8 cellular contexts compared by ENCODE assay signal in the genomic region with DNA sequence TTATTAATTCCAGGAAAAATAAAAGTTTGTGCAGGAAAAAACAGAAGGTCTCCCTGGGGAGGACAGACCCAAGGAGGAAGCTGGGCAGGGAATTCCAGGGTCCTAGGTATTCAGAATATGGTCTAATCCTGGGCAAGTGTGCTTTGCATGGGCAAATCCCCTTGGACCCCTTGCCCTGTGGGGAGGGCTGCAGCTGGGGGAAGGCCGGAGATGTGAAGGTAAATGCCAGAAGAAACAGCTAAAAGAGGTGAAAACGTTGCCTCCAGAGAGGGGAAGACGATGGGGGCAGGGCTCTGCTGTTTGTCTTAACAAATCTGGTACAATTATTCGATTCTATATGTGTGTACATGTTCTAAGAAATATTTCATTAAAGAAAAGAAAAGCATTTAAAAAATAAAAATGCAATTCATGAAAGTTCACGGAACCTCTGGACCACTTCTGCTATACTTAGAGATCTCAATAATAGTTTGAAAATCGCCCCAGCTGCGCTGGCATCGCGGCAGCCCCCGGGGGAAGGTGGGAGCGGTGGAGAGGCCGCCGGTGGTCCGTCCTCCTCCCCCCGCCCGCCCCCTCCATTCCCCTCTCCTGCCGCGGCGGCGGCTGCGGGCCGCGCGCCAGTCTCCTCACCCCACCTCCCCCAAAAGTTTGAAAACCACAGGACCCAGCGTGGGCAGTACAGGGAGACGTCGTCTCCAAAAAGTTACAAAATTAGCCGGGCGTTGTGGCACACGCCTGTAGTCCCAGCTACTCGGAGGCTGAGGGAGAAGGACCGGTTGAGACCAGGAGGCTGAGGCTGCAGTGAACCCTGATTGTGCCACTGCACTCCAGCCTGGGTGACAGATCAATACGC. TPM values are rescaled to one million over a fixed set of nuclear protein-coding genes. Genes with fewer than 3 reads are reported as not detected.
DNase-seq lines count a peak whose midpoint lies in the region; ATAC-seq, FAIRE-seq and TF ChIP-seq lines count a peak whose summit lies in the region.

No MANE protein-coding gene starts in this region.

- WGBS in A549 (ENCODE audit: missing lambda C conversion rate), result 83% methylated on average over 26 of the region's 33 CpGs
- WGBS in GM23248 (ENCODE audit: low coverage in 1 of 2, low lambda C conversion rate in 2 of 2, missing lambda C conversion rate in 2 of 2), 2 experiments, result 6% methylated on average over 25 to 33 of the region's 33 CpGs
- WGBS in right lobe of liver (ENCODE audit: insufficient coverage, low coverage, low lambda C conversion rate, missing lambda C conversion rate), result 9% methylated on average over 17 of the region's 33 CpGs
- 1 to 2% methylated on average over 33 of the region's 33 CpGs for WGBS in aorta, 2 donors

- no peaks in the 10 kb centered on the region for H4K20me1 ChIP-seq in GM23248 (ENCODE audit: insufficient read depth)

- TF ChIP-seq EP300 in A549 (IDR thresholded peaks at IDR 0.05), result no peak

- TF ChIP-seq CTCF in A549 (IDR thresholded peaks at IDR 0.05) (no peak), right lobe of liver (IDR thresholded peaks at IDR 0.05) (no peak)

- in situ Hi-C loops in GM23248 (cut with MboI), result no loop called here

- H3K79me2 ChIP-seq in GM23248 (ENCODE audit: insufficient read depth), result no peaks in the 10 kb centered on the region

- H3K4me2 ChIP-seq in A549, result peak overlapping the region; percentile 97
- H3K4me2 ChIP-seq in GM23248 (ENCODE audit: unreplicated experiment), result peak overlapping the region; percentile 93

- peak overlapping the region; percentile 85 for H3K27ac Mint-ChIP-seq in activated naive CD8-positive, alpha-beta T cell treated with anti-CD3 and anti-CD28 coated beads, Interleukin-2, amount 50 U/mL, for 24 hours

- peaks cover 27% of the 10 kb centered on the region for H3K4me1 ChIP-seq in A549
- H3K4me1 ChIP-seq in GM23248 (ENCODE audit: insufficient read depth), result peaks cover 12% of the 10 kb centered on the region; the same call in 1 of the 2 replicates
- H3K4me1 ChIP-seq in right lobe of liver, result peaks cover 0 to 9% (median 4%) of the 10 kb centered on the region in 4 donors
- H3K4me1 ChIP-seq in aorta (ENCODE audit: control insufficient read depth in 1 of 2, insufficient read depth in 2 of 2, low read length in 2 of 2), result no peaks in the 10 kb centered on the region

- no peak for ATAC-seq in A549
- ATAC-seq in activated naive CD8-positive, alpha-beta T cell treated with anti-CD3 and anti-CD28 coated beads, Interleukin-2, amount 50 U/mL, for 24 hours, result no peak
- ATAC-seq in right lobe of liver, result peak in 3 of 4 donors; percentile 4 to 20 (median 6)
- ATAC-seq in aorta (ENCODE audit: low FRiP score), result peak; percentile 21
- ATAC-seq in GM21447 (IDR thresholded peaks at IDR 0.05; ENCODE audit: unreplicated experiment), result no peak
- no peak for ATAC-seq in GM21367 (IDR thresholded peaks at IDR 0.05; ENCODE audit: unreplicated experiment)
- ATAC-seq in HG03025 (IDR thresholded peaks at IDR 0.05; ENCODE audit: low FRiP score, unreplicated experiment), result no peak

- H3K9me3 ChIP-seq in A549, result no peaks in the 10 kb centered on the region
- H3K9me3 ChIP-seq in GM23248 (ENCODE audit: low read depth), result no peaks in the 10 kb centered on the region
- H3K9me3 ChIP-seq in right lobe of liver, result no peaks in the 10 kb centered on the region
- H3K9me3 ChIP-seq in aorta (ENCODE audit: control insufficient read depth, low read length), result no peaks in the 10 kb centered on the region

- peaks cover 24% of the 10 kb centered on the region for H3K27me3 Mint-ChIP-seq in activated naive CD8-positive, alpha-beta T cell treated with anti-CD3 and anti-CD28 coated beads, Interleukin-2, amount 50 U/mL, for 24 hours

- H3K36me3 ChIP-seq in GM23248 (ENCODE audit: low read depth) (no peaks in the 10 kb centered on the region), right lobe of liver (no peaks in the 10 kb centered on the region), aorta (ENCODE audit: control insufficient read depth in 1 of 2, insufficient read depth in 2 of 2, low read length in 1 of 2) (no peaks in the 10 kb centered on the region)

- H3K4me3 ChIP-seq in A549, result peak overlapping the region; percentile 63
- H3K4me3 ChIP-seq in GM23248, result peak overlapping the region; percentile 77
- peak overlapping the region; percentile 44 to 59 (median 56) for H3K4me3 ChIP-seq in right lobe of liver
- H3K4me3 ChIP-seq in aorta (ENCODE audit: low read length in 2 of 2), result peak overlapping the region; percentile 45 to 75

- DNase-seq in A549 (ENCODE audit: low read depth in 1 of 2, low spot score in 1 of 2) (no peak), GM23248 (peak; percentile 37), right lobe of liver (no peak), aorta (no peak)
- DNase-seq in activated naive CD8-positive, alpha-beta T cell treated with anti-CD3 and anti-CD28 coated beads, Interleukin-2, amount 50 U/mL, for 24 hours, result no peak

- no peak for FAIRE-seq in A549 (lab: Jason Lieb, UNC)

- no peaks in the 10 kb centered on the region for H3K9me2 ChIP-seq in GM23248 (ENCODE audit: insufficient read depth)

- peak overlapping the region; percentile 79 to 90 for H3K27ac ChIP-seq in A549
- H3K27ac ChIP-seq in GM23248, result peak overlapping the region; percentile 52; the same call in 1 of the 2 replicates
- peak overlapping the region; percentile 35 to 87 (median 70) for H3K27ac ChIP-seq in right lobe of liver
- H3K27ac ChIP-seq in aorta (ENCODE audit: low read depth in 1 of 2, low read length in 2 of 2), result peak overlapping the region in 1 of 2 donors; percentile 82

- CTCF ChIA-PET in A549 (lab: Yijun Ruan, JAX), result interaction anchor here (0.6 to 4.4 kb wide), 7 partner anchors 15 to 382 kb away, joined by 3 to 35 read pairs (median 3); partner anchors contain the start of gene TROAP

- no peaks in the 10 kb centered on the region for H3K9me3 Mint-ChIP-seq in activated naive CD8-positive, alpha-beta T cell treated with anti-CD3 and anti-CD28 coated beads, Interleukin-2, amount 50 U/mL, for 24 hours

- peak overlapping the region; percentile 84 for H2AFZ ChIP-seq in GM23248

- H3K9ac ChIP-seq in GM23248, result peak overlapping the region; percentile 77

- H3F3A ChIP-seq in GM23248 (ENCODE audit: insufficient read depth), result peaks cover 22% of the 10 kb centered on the region

- no peaks in the 10 kb centered on the region for H3K36me3 Mint-ChIP-seq in activated naive CD8-positive, alpha-beta T cell treated with anti-CD3 and anti-CD28 coated beads, Interleukin-2, amount 50 U/mL, for 24 hours (ENCODE audit: low read depth)

- TF ChIP-seq POLR2A in A549 (IDR thresholded peaks at IDR 0.05; ENCODE audit: low read length), result no peak
- TF ChIP-seq POLR2A in right lobe of liver (IDR thresholded peaks at IDR 0.05), result no peak

- no peak for TF ChIP-seq RAD21 in A549 (conservative IDR thresholded peaks at IDR 0.05 in 1 of 2, IDR thresholded peaks at IDR 0.05 in 1 of 2)

- POLR2A ChIA-PET in A549 (lab: Yijun Ruan, JAX), result interaction anchor here (0.6 to 1.0 kb wide), 3 partner anchors 15 to 770 kb away, joined by 3 to 4 read pairs (median 3); partner anchors contain the start of genes DDX23 and TMBIM6

- peak overlapping the region; percentile 79 for H3K4me3 Mint-ChIP-seq in activated naive CD8-positive, alpha-beta T cell treated with anti-CD3 and anti-CD28 coated beads, Interleukin-2, amount 50 U/mL, for 24 hours

- H3K27me3 ChIP-seq in GM23248 (replicated peaks; ENCODE audit: insufficient read depth), result no peaks in the 10 kb centered on the region
- no peaks in the 10 kb centered on the region for H3K27me3 ChIP-seq in right lobe of liver
- H3K27me3 ChIP-seq in aorta (ENCODE audit: control insufficient read depth in 1 of 2, insufficient read depth in 2 of 2, low read length in 1 of 2), result no peaks in the 10 kb centered on the region

- peaks cover 39% of the 10 kb centered on the region for H3K4me1 Mint-ChIP-seq in activated naive CD8-positive, alpha-beta T cell treated with anti-CD3 and anti-CD28 coated beads, Interleukin-2, amount 50 U/mL, for 24 hours

- intact Hi-C loops in right lobe of liver (cut with DNase I), result no loop called here
- intact Hi-C loops in aorta (cut with DNase I), result no loop called here

RNA-seq across cellular contexts. Expression of gene PRPF40B, which starts 1.5 kb away (rescaled TPM):
- polyA plus RNA-seq in A549 (2011; rRNA removed), result 17.0 TPM in 2 replicates
- polyA plus RNA-seq in A549 (2012; cell fraction: cytosol; rRNA removed), result 17.5 TPM in 2 replicates
- 50.0 and 64.6 TPM in 2 replicates for polyA plus RNA-seq in A549 (2012; cell fraction: nucleus; rRNA removed)
- 12.2 to 15.8 TPM (median 15.0 TPM) in 3 replicates for polyA plus RNA-seq in A549 (2017; fragmentation: RNase III; extraction: RNeasy Plus Mini Kit Qiagen cat#74134 plus additional on column Dnase treatment)
- polyA minus RNA-seq in A549 (2011; rRNA and poly(A)+ RNA removed), result 17.8 and 18.3 TPM in 2 replicates
- total RNA-seq in GM23248 (2014; rRNA removed; shearing (Covaris generic)), result 9.9 and 10.2 TPM in 2 replicates
- polyA plus RNA-seq in GM23248 (2016; fragmentation: Nextera tagmentation; extraction: Ambion mirVana), result 11.6 and 12.6 TPM in 2 replicates
- 1 to 10 TPM; 4.7 to 8.2 (median 6.3) TPM for total RNA-seq in right lobe of liver
- total RNA-seq in aorta, result 10 to 100 TPM; 28.2 to 41.0 TPM
- polyA plus RNA-seq in aorta, result 10 to 100 TPM; 11.3 to 69.0 TPM

RNA-seq across cellular contexts. Expression of gene FAM186B, which starts 16.4 kb away (rescaled TPM):
- polyA plus RNA-seq in A549 (2011; rRNA removed) (0.04 and 0.13 TPM in 2 replicates), A549 (2017; fragmentation: RNase III; extraction: RNeasy Plus Mini Kit Qiagen cat#74134 plus additional on column Dnase treatment) (0.05 to 0.11 TPM (median 0.08 TPM) in 3 replicates), GM23248 (2016; fragmentation: Nextera tagmentation; extraction: Ambion mirVana) (0.14 and 0.38 TPM in 2 replicates), aorta (under 1 TPM in 1 of 2 donors, not detected in 1; 0.26 TPM)
- 0.07 and 0.12 TPM in 2 replicates for polyA plus RNA-seq in A549 (2012; cell fraction: cytosol; rRNA removed)
- polyA plus RNA-seq in A549 (2012; cell fraction: nucleus; rRNA removed), result 0.17 and 0.18 TPM in 2 replicates
- 0.10 and 0.21 TPM in 2 replicates for polyA minus RNA-seq in A549 (2011; rRNA and poly(A)+ RNA removed)
- 0.22 and 1.4 TPM in 2 replicates for total RNA-seq in GM23248 (2014; rRNA removed; shearing (Covaris generic))
- total RNA-seq in right lobe of liver (1 to 10 TPM in 1 of 6 experiments, under 1 TPM in 5; 0.24 to 1.4 (median 0.71) TPM), aorta (under 1 TPM; 0.23 to 0.30 TPM)

RNA-seq across cellular contexts. Expression of gene MCRS1, which starts 53.9 kb away (rescaled TPM):
- polyA plus RNA-seq in A549 (2011; rRNA removed), result 68.5 and 69.4 TPM in 2 replicates
- polyA plus RNA-seq in A549 (2012; cell fraction: cytosol; rRNA removed), result 117 and 133 TPM in 2 replicates
- 243 and 281 TPM in 2 replicates for polyA plus RNA-seq in A549 (2012; cell fraction: nucleus; rRNA removed)
- polyA plus RNA-seq in A549 (2017; fragmentation: RNase III; extraction: RNeasy Plus Mini Kit Qiagen cat#74134 plus additional on column Dnase treatment), result 61.5 to 64.1 TPM (median 62.4 TPM) in 3 replicates
- 98.8 and 118 TPM in 2 replicates for polyA minus RNA-seq in A549 (2011; rRNA and poly(A)+ RNA removed)
- total RNA-seq in GM23248 (2014; rRNA removed; shearing (Covaris generic)), result 54.9 and 60.4 TPM in 2 replicates
- polyA plus RNA-seq in GM23248 (2016; fragmentation: Nextera tagmentation; extraction: Ambion mirVana), result 64.2 and 66.0 TPM in 2 replicates
- total RNA-seq in right lobe of liver, result 10 to 100 TPM; 16.0 to 23.0 (median 20.4) TPM
- total RNA-seq in aorta, result 10 to 100 TPM; 34.7 to 44.0 TPM
- polyA plus RNA-seq in aorta, result 10 to 100 TPM; 27.5 to 99.2 TPM

Comparison
In these comparisons a context has a peak if more than half of its experiments do, and no peak if none do; other contexts are left out.
1. ATAC-seq: peak in right lobe of liver (3 of 4) and aorta (single experiment); none in A549 (0 of 2), activated naive CD8-positive, alpha-beta T cell treated with anti-CD3 and anti-CD28 coated beads, Interleukin-2, amount 50 U/mL, for 24 hours (single experiment), GM21447 (single experiment), GM21367 (single experiment) and HG03025 (single experiment).
2. Peak in every context shown above with its lines, with median percentiles within 50 percentile points of each other: H3K4me3 ChIP-seq.